In the genomic region with DNA sequence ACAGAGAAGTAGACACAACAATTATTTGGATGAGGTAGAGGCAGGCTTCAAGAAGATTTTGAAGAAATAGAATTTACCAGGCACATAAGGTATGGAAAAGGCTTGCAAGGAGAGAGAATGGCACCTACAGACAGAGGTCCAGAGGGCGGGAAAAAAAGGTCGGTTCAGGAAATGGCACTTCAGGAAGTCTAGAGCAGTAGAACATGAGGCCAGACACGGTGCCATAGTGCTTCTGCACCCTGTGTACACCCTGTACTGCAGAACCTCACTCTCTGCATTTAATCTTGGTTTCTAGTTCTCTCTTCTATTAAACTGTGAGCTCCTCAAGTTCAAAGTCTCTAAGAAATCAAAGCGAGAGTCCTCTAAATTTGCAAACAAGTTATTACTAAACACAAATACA, we compare ENCODE assay signal across 28 cellular contexts.
"Had no signal": no experiment of that assay in that cellular context is flagged by ENCODE, and none has a peak within 500 bp of the region (broad histone marks: within the 10 kb centered on the region; RNA-seq: fewer than 3 reads in every experiment).

No MANE protein-coding gene starts in this region.

- H3K9me3 Mint-ChIP-seq: activated CD4-positive, alpha-beta T cell treated with anti-CD3 and anti-CD28 coated beads, Interleukin-2, amount 10 ng/mL, durations not matched to agents 7 days and 5 days; activated naive CD4-positive, alpha-beta T cell treated with anti-CD3 and anti-CD28 coated beads, Interleukin-2, amount 50 U/mL, for 24 hours; activated naive CD8-positive, alpha-beta T cell treated with anti-CD3 and anti-CD28 coated beads, Interleukin-2, amount 10 ng/mL, durations not matched to agents 7 days and 5 days; activated T-cell treated with anti-CD3 and anti-CD28 coated beads, Interleukin-2, amount 50 U/mL, for 24 hours; activated T-helper 2 cell treated with anti-CD3 and anti-CD28 coated beads, Interferon-gamma antibody, Interleukin-2, Interleukin-4, amounts not matched to agents 10 μg/mL and 5 μg/mL and 100 μg/mL, durations not matched to agents 14 hours and 24 hours and 36 hours had no signal

- H3K4me1 Mint-ChIP-seq: activated CD4-positive, alpha-beta T cell treated with anti-CD3 and anti-CD28 coated beads for 36 hours; activated CD4-positive, alpha-beta T cell treated with anti-CD3 and anti-CD28 coated beads, Interleukin-2, amount 10 ng/mL, durations not matched to agents 7 days and 5 days; activated naive CD4-positive, alpha-beta T cell treated with anti-CD3 and anti-CD28 coated beads, Interleukin-2, amount 50 U/mL, for 24 hours; activated naive CD8-positive, alpha-beta T cell treated with anti-CD3 and anti-CD28 coated beads, Interleukin-2, amount 10 ng/mL, durations not matched to agents 7 days and 5 days; WTC11 had no signal

- H3K27ac Mint-ChIP-seq: activated CD4-positive, alpha-beta T cell treated with anti-CD3 and anti-CD28 coated beads for 36 hours; activated CD4-positive, alpha-beta T cell treated with anti-CD3 and anti-CD28 coated beads, Interleukin-2, amount 10 ng/mL, durations not matched to agents 7 days and 5 days; activated CD8-positive, alpha-beta T cell treated with anti-CD3 and anti-CD28 coated beads, Interleukin-2, amount 10 ng/mL, durations not matched to agents 7 days and 5 days; activated naive CD4-positive, alpha-beta T cell treated with anti-CD3 and anti-CD28 coated beads, Interleukin-2, amount 50 U/mL, for 24 hours; activated naive CD8-positive, alpha-beta T cell treated with anti-CD3 and anti-CD28 coated beads, Interleukin-2, amount 10 ng/mL, durations not matched to agents 7 days and 5 days; activated T-cell treated with anti-CD3 and anti-CD28 coated beads, Interleukin-2, amount 50 U/mL, for 24 hours; activated T-helper 2 cell treated with anti-CD3 and anti-CD28 coated beads, Interferon-gamma antibody, Interleukin-2, Interleukin-4, amounts not matched to agents 10 μg/mL and 5 μg/mL and 100 μg/mL, durations not matched to agents 14 hours and 24 hours and 36 hours; WTC11 had no signal

- H3K9me3 ChIP-seq: ascending aorta, breast epithelium, SJCRH30 had no signal

- H3K4me3 ChIP-seq: ascending aorta, breast epithelium, SJCRH30, SK-N-MC had no signal

- H3K27ac ChIP-seq: ascending aorta, breast epithelium, SJCRH30, SK-N-MC had no signal

- H3K27me3 ChIP-seq: ascending aorta, breast epithelium had no signal

- H3K36me3 ChIP-seq: ascending aorta, breast epithelium, SJCRH30 had no signal

- H3K36me3 Mint-ChIP-seq: activated naive CD4-positive, alpha-beta T cell treated with anti-CD3 and anti-CD28 coated beads, Interleukin-2, amount 50 U/mL, for 24 hours; activated naive CD8-positive, alpha-beta T cell treated with anti-CD3 and anti-CD28 coated beads, Interleukin-2, amount 10 ng/mL, durations not matched to agents 7 days and 5 days; WTC11 had no signal

- H3K4me1 ChIP-seq: ascending aorta, breast epithelium, SJCRH30 had no signal

- H3K4me3 Mint-ChIP-seq: activated CD4-positive, alpha-beta T cell treated with anti-CD3 and anti-CD28 coated beads for 36 hours; activated CD4-positive, alpha-beta T cell treated with anti-CD3 and anti-CD28 coated beads, Interleukin-2, amount 10 ng/mL, durations not matched to agents 7 days and 5 days; activated CD8-positive, alpha-beta T cell treated with anti-CD3 and anti-CD28 coated beads, Interleukin-2, amount 10 ng/mL, durations not matched to agents 7 days and 5 days; activated naive CD4-positive, alpha-beta T cell treated with anti-CD3 and anti-CD28 coated beads, Interleukin-2, amount 50 U/mL, for 24 hours; activated naive CD8-positive, alpha-beta T cell treated with anti-CD3 and anti-CD28 coated beads, Interleukin-2, amount 10 ng/mL, durations not matched to agents 7 days and 5 days; activated T-cell treated with anti-CD3 and anti-CD28 coated beads, Interleukin-2, amount 50 U/mL, for 24 hours; WTC11 had no signal

- DNase-seq: activated CD4-positive, alpha-beta T cell treated with anti-CD3 and anti-CD28 coated beads for 36 hours; activated CD4-positive, alpha-beta T cell treated with anti-CD3 and anti-CD28 coated beads, Interleukin-2, amount 10 ng/mL, durations not matched to agents 7 days and 5 days; activated CD4-positive, alpha-beta T cell treated with anti-CD3 and anti-CD28 coated beads, Interleukin-2, amount 50 U/mL, for 48 hours; activated CD8-positive, alpha-beta T cell treated with anti-CD3 and anti-CD28 coated beads, Interleukin-2, amount 10 ng/mL, durations not matched to agents 7 days and 5 days; activated gamma-delta T cell; activated naive CD4-positive, alpha-beta T cell treated with Interleukin-2 at 50 U/mL for 16 hours; activated naive CD8-positive, alpha-beta T cell treated with anti-CD3 and anti-CD28 coated beads, Interleukin-2, amount 10 ng/mL, durations not matched to agents 7 days and 5 days; activated T-cell treated with anti-CD3 and anti-CD28 coated beads, Interleukin-2, amount 50 U/mL, for 24 hours; amygdala; NCI-H1092 treated with DMSO at 0.1 percent for 48 hours; NCI-H146; NCI-H187; NCI-H2029 treated with DMSO at 0.1 percent for 48 hours; NCI-H2107; NCI-H2171; NCI-H510A; NCI-H748 treated with DMSO at 0.1 percent for 48 hours; SHP77; T1000 had no signal

- ATAC-seq: activated CD4-positive, alpha-beta T cell treated with anti-CD3 and anti-CD28 coated beads for 36 hours; activated CD4-positive, CD25-positive, alpha-beta regulatory T cell treated with anti-CD3 and anti-CD28 coated beads, Interleukin-2, amount 50 U/mL, for 24 hours; activated CD8-positive, alpha-beta T cell treated with anti-CD3 and anti-CD28 coated beads, Interleukin-2, amount 10 ng/mL, durations not matched to agents 7 days and 5 days; Panc1 had no signal
